In genomic region chr5:930853-931252, GRCh38 we compare ENCODE assay signal across 22 cellular contexts.
"Had no signal": no experiment of that assay in that cellular context is flagged by ENCODE, and none has a peak within 500 bp of the region (broad histone marks: within the 10 kb centered on the region; RNA-seq: fewer than 3 reads in every experiment).

No MANE protein-coding gene starts in this region.

- H3K9me3 ChIP-seq: body of pancreas, esophagus muscularis mucosa, neutrophil, pancreas, thyroid gland had no signal

- H3K27me3 ChIP-seq: pancreas had no signal

- H3K27ac ChIP-seq: body of pancreas, esophagus muscularis mucosa, neutrophil, pancreas, thyroid gland had no signal

- H3K9me3 Mint-ChIP-seq: activated B cell treated with CpG ODN at 0.5 μM for 24 hours; activated naive CD8-positive, alpha-beta T cell treated with anti-CD3 and anti-CD28 coated beads, Interleukin-2, amount 50 U/mL, for 24 hours; activated T-cell treated with anti-CD3 and anti-CD28 coated beads, Interleukin-2, amount 50 U/mL, for 72 hours had no signal

- DNase-seq: activated B cell treated with CpG ODN at 0.5 μM for 24 hours; activated CD4-positive, alpha-beta T cell treated with anti-CD3 and anti-CD28 coated beads for 4 hours; activated CD4-positive, alpha-beta T cell treated with anti-CD3 and anti-CD28 coated beads, Interleukin-2, amount 50 U/mL, for 48 hours; activated gamma-delta T cell; activated naive CD4-positive, alpha-beta T cell treated with anti-CD3 and anti-CD28 coated beads, Interleukin-2, amount 50 U/mL, for 16 hours; activated naive CD8-positive, alpha-beta T cell treated with anti-CD3 and anti-CD28 coated beads, Interleukin-2, amount 50 U/mL, for 24 hours; activated T-cell treated with anti-CD3 and anti-CD28 coated beads, Interleukin-2, amount 50 U/mL, for 72 hours; caudate nucleus; effector CD8-positive, alpha-beta T cell; glutamatergic neuron; pancreas; right cardiac atrium; stimulated activated CD4-positive, alpha-beta T cell treated with anti-CD3 and anti-CD28 coated beads, Interleukin-4, amount 100 ng/mL, for 24 hours; stimulated activated naive CD8-positive, alpha-beta T cell treated with anti-CD3 and anti-CD28 coated beads, Interleukin-15, Interleukin-2, amounts not matched to agents 100 U/mL and 50 U/mL, for 24 hours; T-helper 9 cell; thyroid gland had no signal

- H3K27ac Mint-ChIP-seq: activated B cell treated with CpG ODN at 0.5 μM for 24 hours; activated naive CD8-positive, alpha-beta T cell treated with anti-CD3 and anti-CD28 coated beads, Interleukin-2, amount 50 U/mL, for 24 hours; activated T-cell treated with anti-CD3 and anti-CD28 coated beads, Interleukin-2, amount 50 U/mL, for 72 hours; dendritic cell treated with granulocyte-macrophage colony-stimulating factor and Interleukin-4, amounts not matched to agents 40 ng/mL and 50 ng/mL, for 4 days; memory B cell; nephron had no signal

- ATAC-seq: activated naive CD8-positive, alpha-beta T cell treated with anti-CD3 and anti-CD28 coated beads, Interleukin-2, amount 50 U/mL, for 24 hours; activated T-cell treated with anti-CD3 and anti-CD28 coated beads, Interleukin-2, amount 50 U/mL, for 72 hours; body of pancreas; pancreas; right cardiac atrium; stimulated activated naive CD8-positive, alpha-beta T cell treated with anti-CD3 and anti-CD28 coated beads, Interleukin-15, Interleukin-2, amounts not matched to agents 100 U/mL and 50 U/mL, for 24 hours had no signal

- H3K36me3 ChIP-seq: esophagus muscularis mucosa, neutrophil, pancreas, thyroid gland had no signal

- H3K4me1 Mint-ChIP-seq: activated B cell treated with CpG ODN at 0.5 μM for 24 hours had no signal

- H3K4me3 Mint-ChIP-seq: activated B cell treated with CpG ODN at 0.5 μM for 24 hours; activated naive CD8-positive, alpha-beta T cell treated with anti-CD3 and anti-CD28 coated beads, Interleukin-2, amount 50 U/mL, for 24 hours; activated T-cell treated with anti-CD3 and anti-CD28 coated beads, Interleukin-2, amount 50 U/mL, for 72 hours; dendritic cell treated with granulocyte-macrophage colony-stimulating factor and Interleukin-4, amounts not matched to agents 40 ng/mL and 50 ng/mL, for 4 days; memory B cell; nephron had no signal

- H3K4me3 ChIP-seq: body of pancreas, esophagus muscularis mucosa, pancreas, thyroid gland had no signal
